In the genomic region with DNA sequence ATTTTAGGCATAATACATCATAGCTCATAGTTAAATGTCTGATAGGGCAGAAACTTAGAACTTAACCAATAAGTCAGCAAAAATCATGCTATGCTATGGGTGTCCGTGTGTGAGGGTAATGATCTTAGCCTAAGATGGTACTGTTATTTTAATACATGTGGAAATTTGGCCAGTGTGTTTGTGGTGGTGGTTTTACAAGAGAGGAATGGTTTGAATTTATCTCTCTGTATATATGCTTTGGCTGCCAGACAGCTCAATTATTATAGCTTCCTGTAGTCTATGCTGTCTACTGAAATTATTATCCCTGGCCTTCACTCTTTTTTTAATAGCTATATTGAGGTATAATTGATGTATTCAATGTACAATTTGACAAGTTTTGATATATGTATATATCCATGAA, we compare ENCODE assay signal across 14 cellular contexts. TPM values are rescaled to one million over a fixed set of nuclear protein-coding genes. Genes with fewer than 3 reads are reported as not detected.
DNase-seq lines count a peak whose midpoint lies in the region; ATAC-seq, FAIRE-seq and TF ChIP-seq lines count a peak whose summit lies in the region.
"Had no signal": no experiment of that assay in that cellular context is flagged by ENCODE, and none has a peak within 500 bp of the region (broad histone marks: within the 10 kb centered on the region; RNA-seq: fewer than 3 reads in every experiment).

No MANE protein-coding gene starts in this region.

- H3K9me3 ChIP-seq in HepG2 (ENCODE audit: low read length), result no peaks in the 10 kb centered on the region
- H3K9me3 ChIP-seq in right lobe of liver, result no peaks in the 10 kb centered on the region
- H3K9me3 ChIP-seq in PC-3 (ENCODE audit: low read length), result no peaks in the 10 kb centered on the region
- H3K9me3 ChIP-seq: BLaER1, HAP-1 had no signal

- H3K4me2 ChIP-seq in HepG2 (ENCODE audit: low read depth, low read length), result no peak overlapping the region
- H3K4me2 ChIP-seq in PC-3 (ENCODE audit: low read length), result no peak overlapping the region
- H3K4me2 ChIP-seq: BLaER1 had no signal

- DNase-seq in HepG2 (ENCODE audit: low spot score) (no peak), right lobe of liver (no peak), PC-3 (no peak), fibroblast of peridontal ligament (ENCODE audit: extremely low read depth) (peak; percentile 48), AG20443 (ENCODE audit: low spot score) (no peak), midbrain (lab: John Stamatoyannopoulos, UW) (no peak)
- DNase-seq: Calu3; CD4-positive, alpha-beta memory T cell; DMS79 treated with DMSO at 0.1 percent for 48 hours; EL had no signal

- H4K20me1 ChIP-seq in HepG2 (ENCODE audit: insufficient read depth, low read length) (no peaks in the 10 kb centered on the region), PC-3 (ENCODE audit: low read length) (no peaks in the 10 kb centered on the region)
- H4K20me1 ChIP-seq: BLaER1 had no signal

- no peaks in the 10 kb centered on the region for H3K9me2 ChIP-seq in PC-3 (replicated peaks; ENCODE audit: low read length)

- WGBS in HepG2 (ENCODE audit: low lambda C conversion rate), result 0% methylated on average over 1 of the region's 1 CpG
- 22% methylated on average over 1 of the region's 1 CpG for WGBS in right lobe of liver (ENCODE audit: insufficient coverage, low coverage, low lambda C conversion rate, missing lambda C conversion rate)

- H3K79me2 ChIP-seq in HepG2 (ENCODE audit: insufficient read depth, low read length) (no peaks in the 10 kb centered on the region), PC-3 (ENCODE audit: low read length) (no peaks in the 10 kb centered on the region)

- H3F3A ChIP-seq in PC-3 (ENCODE audit: low read length, unreplicated experiment), result no peaks in the 10 kb centered on the region

- POLR2A ChIA-PET in HepG2 (lab: Yijun Ruan, JAX) (no interaction called here), PC-3 (lab: Charles Lee; ENCODE audit: unreplicated experiment) (interaction anchor here (0.6 kb wide), 1 partner anchor 59 kb away, joined by 4 read pairs; no protein-coding TSS in a partner anchor)

- in situ Hi-C loops in HepG2 (cut with HindIII; ENCODE audit: extremely low pct_ligation_motif_present, low pct_unique_long_range_greater_than_20kb), result no loop called here

- no peak for FAIRE-seq in HepG2 (lab: Jason Lieb, UNC)
- FAIRE-seq: GM12878 had no signal

- H3K4me1 ChIP-seq in HepG2 (ENCODE audit: insufficient read depth, low read length) (no peaks in the 10 kb centered on the region), right lobe of liver (no peaks in the 10 kb centered on the region), PC-3 (ENCODE audit: insufficient read depth, low read length) (no peaks in the 10 kb centered on the region)
- H3K4me1 ChIP-seq: BLaER1, HAP-1 had no signal

- H3K4me3 ChIP-seq in HepG2 (replicated peaks in 1 of 3; ENCODE audit: insufficient read depth in 1 of 3, low read depth in 2 of 3, low read length in 3 of 3) (no peak overlapping the region), right lobe of liver (no peak overlapping the region), PC-3 (ENCODE audit: low read length) (no peak overlapping the region)
- H3K4me3 ChIP-seq: BLaER1, GM12878, HAP-1 had no signal

- intact Hi-C loops in HepG2 (cut with micrococcal nuclease; ENCODE audit: unreplicated experiment), result no loop called here
- intact Hi-C loops in right lobe of liver (cut with DNase I), result no loop called here
- intact Hi-C loops in PC-3 (cut with micrococcal nuclease), result no loop called here

- H3K36me3 ChIP-seq in HepG2 (replicated peaks in 1 of 2; ENCODE audit: control insufficient read depth in 1 of 2, insufficient read depth in 2 of 2, low read length in 2 of 2) (no peaks in the 10 kb centered on the region), right lobe of liver (no peaks in the 10 kb centered on the region), PC-3 (ENCODE audit: low read depth, low read length) (no peaks in the 10 kb centered on the region)
- H3K36me3 ChIP-seq: BLaER1, HAP-1 had no signal

- TF ChIP-seq EP300 in HepG2 (IDR thresholded peaks at IDR 0.05; ENCODE audit: low read depth in 2 of 2, low read length in 2 of 2) (no peak), HepG2 (CRISPR knock-in tag; IDR thresholded peaks at IDR 0.05; ENCODE audit: borderline replicate concordance) (no peak)

- CTCF ChIA-PET in HepG2 (lab: Yijun Ruan, JAX; ENCODE audit: low intra/inter-chr PET ratio, low total read pairs) (no interaction called here), PC-3 (lab: Charles Lee) (no interaction called here)

- no peaks in the 10 kb centered on the region for H3K27me3 ChIP-seq in HepG2 (ENCODE audit: control insufficient read depth in 1 of 2, insufficient read depth in 2 of 2, low read length in 2 of 2)
- H3K27me3 ChIP-seq in right lobe of liver, result no peaks in the 10 kb centered on the region
- no peaks in the 10 kb centered on the region for H3K27me3 ChIP-seq in PC-3 (ENCODE audit: low read length)
- H3K27me3 ChIP-seq: BLaER1 had no signal

- TF ChIP-seq CTCF in HepG2 (CRISPR knock-in tag; IDR thresholded peaks at IDR 0.05) (no peak), right lobe of liver (IDR thresholded peaks at IDR 0.05) (no peak), PC-3 (conservative IDR thresholded peaks at IDR 0.05; ENCODE audit: low read depth, low read length) (no peak)

- TF ChIP-seq POLR2A in HepG2 (IDR thresholded peaks at IDR 0.05; ENCODE audit: insufficient read depth in 1 of 2, low read depth in 2 of 2, low read length in 2 of 2), result no peak
- TF ChIP-seq POLR2A in right lobe of liver (IDR thresholded peaks at IDR 0.05), result no peak

- no TSS peak for BruUV-seq in HepG2 (replicated peaks; lab: Mats Ljungman, UMichigan)
- no TSS peak for BruUV-seq in PC-3 (replicated peaks; lab: Mats Ljungman, UMichigan)

- H3K27ac ChIP-seq in HepG2 (ENCODE audit: extremely low read length, insufficient read depth, low read length) (no peak overlapping the region), right lobe of liver (no peak overlapping the region), PC-3 (ENCODE audit: low read length) (no peak overlapping the region)
- H3K27ac ChIP-seq: BLaER1 had no signal

- no peak overlapping the region for H2AFZ ChIP-seq in HepG2 (ENCODE audit: low read length)
- H2AFZ ChIP-seq in PC-3 (ENCODE audit: low read length), result no peak overlapping the region

- no peak for TF ChIP-seq RAD21 in HepG2 (CRISPR knock-in tag; IDR thresholded peaks at IDR 0.05)

- ATAC-seq in HepG2 (no peak), right lobe of liver (no peak), PC-3 (peak; percentile 48), HG02763 (IDR thresholded peaks at IDR 0.05; ENCODE audit: unreplicated experiment) (no peak)
- ATAC-seq: GM12878 had no signal

- H3K9ac ChIP-seq in HepG2 (ENCODE audit: insufficient read depth, low read depth, low read length) (no peak overlapping the region), PC-3 (ENCODE audit: low read length) (no peak overlapping the region)
- H3K9ac ChIP-seq: BLaER1 had no signal

TF ChIP-seq in HepG2, 621 proteins besides CTCF, POLR2A, EP300 and RAD21 (continues in another document):
- TF ChIP-seq MAFF (IDR thresholded peaks at IDR 0.05; ENCODE audit: low read depth, low read length) (0 out of 2 replicates have a peak, but pooled peaks have one; percentile 3), NBN (conservative IDR thresholded peaks at IDR 0.05) (no peak), ERF (CRISPR knock-in tag; IDR thresholded peaks at IDR 0.05) (no peak), FLYWCH1 (CRISPR knock-in tag; IDR thresholded peaks at IDR 0.05) (no peak), ZNF17 (CRISPR knock-in tag; IDR thresholded peaks at IDR 0.05) (no peak), ZNF567 (CRISPR knock-in tag; IDR thresholded peaks at IDR 0.05; ENCODE audit: borderline replicate concordance) (no peak), ZNF556 (CRISPR knock-in tag; IDR thresholded peaks at IDR 0.05; ENCODE audit: borderline replicate concordance) (no peak), TP53 (CRISPR knock-in tag; conservative IDR thresholded peaks at IDR 0.05) (no peak), MAFK (conservative IDR thresholded peaks at IDR 0.05 in 1 of 2, IDR thresholded peaks at IDR 0.05 in 1 of 2; ENCODE audit: low read length in 2 of 2) (peak in 1 of 2 experiments; percentile 26; a peak in 1 of 4 replicates), ZBTB3 (CRISPR knock-in tag; IDR thresholded peaks at IDR 0.05; ENCODE audit: borderline replicate concordance, low read depth) (no peak)

RNA-seq across cellular contexts. Expression of a gene that starts 21.3 kb away (rescaled TPM):
- 43.4 and 61.1 TPM in 2 replicates for total RNA-seq in HepG2 (2016; rRNA removed; fragmentation: Illumina TruSeq; extraction: Trizol)
- 4.9 and 6.3 TPM in 2 replicates for total RNA-seq in HepG2 (2016; cell fraction: cytosol; rRNA removed; fragmentation: Illumina TruSeq; extraction: Trizol; ENCODE audit: low read depth)
- total RNA-seq in HepG2 (2016; cell fraction: insoluble cytoplasmic fraction; rRNA removed; fragmentation: Illumina TruSeq; extraction: Trizol), result 39.4 and 58.0 TPM in 2 replicates
- 9.9 and 11.5 TPM in 2 replicates for total RNA-seq in HepG2 (2016; cell fraction: membrane; rRNA removed; fragmentation: Illumina TruSeq; extraction: Trizol)
- 28.2 and 29.3 TPM in 2 replicates for total RNA-seq in HepG2 (2016; cell fraction: nucleus; rRNA removed; fragmentation: Illumina TruSeq; extraction: Trizol)
- polyA plus RNA-seq in HepG2 (2011; rRNA removed), result 17.3 and 23.3 TPM in 2 replicates
- polyA plus RNA-seq in HepG2 (2011; cell fraction: cytosol; rRNA removed), result 14.3 and 20.5 TPM in 2 replicates
- polyA plus RNA-seq in HepG2 (2011; cell fraction: nucleus; rRNA removed), result 20.5 and 27.2 TPM in 2 replicates
- 32.8 and 34.6 TPM in 2 replicates for polyA plus RNA-seq in HepG2 (2012)
- polyA plus RNA-seq in HepG2 (2016; cell fraction: cytosol; fragmentation: Illumina TruSeq; extraction: Trizol; ENCODE audit: low read depth), result 3.0 and 3.3 TPM in 2 replicates
- 61.3 and 64.3 TPM in 2 replicates for polyA plus RNA-seq in HepG2 (2016; cell fraction: insoluble cytoplasmic fraction; fragmentation: Illumina TruSeq; extraction: Trizol; ENCODE audit: low read depth)
- polyA plus RNA-seq in HepG2 (2016; cell fraction: membrane; fragmentation: Illumina TruSeq; extraction: Trizol; ENCODE audit: low read depth), result 5.2 and 6.0 TPM in 2 replicates
- 37.0 and 39.1 TPM in 2 replicates for polyA plus RNA-seq in HepG2 (2016; cell fraction: nucleus; fragmentation: Illumina TruSeq; extraction: Trizol; ENCODE audit: insufficient read depth, low read depth)
- polyA minus RNA-seq in HepG2 (2011; rRNA and poly(A)+ RNA removed; ENCODE audit: low replicate concordance), result 17.1 and 19.3 TPM in 2 replicates
- 19.3 and 20.0 TPM in 2 replicates for polyA minus RNA-seq in HepG2 (2011; cell fraction: cytosol; rRNA and poly(A)+ RNA removed)
- polyA minus RNA-seq in HepG2 (2011; cell fraction: nucleus; rRNA and poly(A)+ RNA removed), result 24.1 and 41.9 TPM in 2 replicates
- 10 to 100 TPM; 11.8 to 33.5 (median 26.0) TPM for total RNA-seq in right lobe of liver
- total RNA-seq in PC-3 (2014; rRNA removed), result 33.2 and 44.4 TPM in 2 replicates
